Comparison of ENCODE assay signal across 8 cellular contexts in the genomic region with DNA sequence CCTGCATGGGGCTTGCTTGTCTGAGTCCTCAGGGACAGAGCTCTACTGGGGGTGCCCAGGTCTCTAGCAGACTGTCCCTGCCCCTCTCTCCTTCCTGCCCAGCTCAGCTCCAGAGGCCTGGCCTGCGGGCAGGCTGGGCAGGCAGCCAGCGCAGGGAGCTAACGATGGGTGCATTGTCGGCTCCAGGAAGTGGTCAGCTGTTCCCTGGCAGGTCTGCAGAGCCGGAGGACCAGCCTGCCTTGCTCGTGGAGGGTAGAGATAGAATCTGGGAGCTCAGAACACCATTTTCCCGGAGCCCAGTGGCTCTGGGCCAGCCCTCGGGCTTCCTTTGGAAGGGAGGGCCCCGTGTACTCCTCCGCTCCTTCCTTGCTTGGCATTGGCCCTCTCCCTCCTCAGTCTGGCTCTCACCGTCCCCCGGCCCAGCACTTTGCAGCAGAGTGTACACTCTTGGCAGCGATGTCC.
A peak's percentile ranks its signal among the peaks of the same experiment; 100 is the strongest.
DNase-seq lines count a peak whose midpoint lies in the region; ATAC-seq, FAIRE-seq and TF ChIP-seq lines count a peak whose summit lies in the region.

No MANE protein-coding gene starts in this region.

- H3K4me3 Mint-ChIP-seq in HFFc6 (peak overlapping the region; percentile 45), astrocyte (ENCODE audit: unreplicated experiment) (no peak overlapping the region)
- peak overlapping the region in 1 of 2 donors; percentile 32 for H3K4me3 Mint-ChIP-seq in stimulated activated naive B cell treated with anti-CD40 and anti-IgM and Interleukin-4, amounts not matched to agents 10 μg/mL and 1 μg/mL and 100 μg/mL, for 72 hours

- H3K27me3 ChIP-seq in astrocyte (ENCODE audit: insufficient read depth, low read length) = no peaks in the 10 kb centered on the region

- peak; percentile 83 for DNase-seq in HFFc6
- DNase-seq in astrocyte (ENCODE audit: low read depth) = peak; percentile 88
- peak; percentile 88 for DNase-seq in hepatic stellate cell (ENCODE audit: low spot score)
- DNase-seq in stimulated activated naive B cell treated with anti-CD40 and anti-IgM and Interleukin-4, amounts not matched to agents 10 μg/mL and 1 μg/mL and 100 μg/mL, for 72 hours = no peak
- no peak for DNase-seq in stimulated activated CD4-positive, alpha-beta T cell treated with anti-CD3 and anti-CD28 coated beads, Interleukin-4, amount 100 ng/mL, for 24 hours
- no peak for DNase-seq in NCI-H1105 (lab: John Stamatoyannopoulos, UW)

- H3K79me2 ChIP-seq in astrocyte (ENCODE audit: insufficient read depth, low read length) = peaks cover 46% of the 10 kb centered on the region

- H3K4me1 ChIP-seq in astrocyte (ENCODE audit: insufficient read depth, low read length) = peaks cover 35% of the 10 kb centered on the region

- no peak for TF ChIP-seq CTCF in HFFc6 (IDR thresholded peaks at IDR 0.05)
- no peak for TF ChIP-seq CTCF in astrocyte (IDR thresholded peaks at IDR 0.05; ENCODE audit: insufficient read depth, low read depth, low read length)

- peaks cover 13% of the 10 kb centered on the region for H3K36me3 ChIP-seq in astrocyte (ENCODE audit: insufficient read depth, low read length)

- H3K27ac ChIP-seq in astrocyte (ENCODE audit: low read depth, low read length) = peak overlapping the region; percentile 86

- peaks cover 54% of the 10 kb centered on the region for H3K36me3 Mint-ChIP-seq in HFFc6 (ENCODE audit: low read depth)
- peaks cover 14% of the 10 kb centered on the region for H3K36me3 Mint-ChIP-seq in astrocyte (ENCODE audit: low read depth, unreplicated experiment)
- H3K36me3 Mint-ChIP-seq in stimulated activated naive B cell treated with anti-CD40 and anti-IgM and Interleukin-4, amounts not matched to agents 10 μg/mL and 1 μg/mL and 100 μg/mL, for 72 hours = peaks cover 4 to 11% of the 10 kb centered on the region in 2 donors

- peak; percentile 24 to 33 for ATAC-seq in stimulated activated naive B cell treated with anti-CD40 and anti-IgM and Interleukin-4, amounts not matched to agents 10 μg/mL and 1 μg/mL and 100 μg/mL, for 72 hours (replicated peaks)
- no peak for ATAC-seq in activated CD4-positive, CD25-positive, alpha-beta regulatory T cell treated with anti-CD3 and anti-CD28 coated beads, Interleukin-2, amount 50 U/mL, for 24 hours
- no peak for ATAC-seq in GM19395 (IDR thresholded peaks at IDR 0.05; ENCODE audit: unreplicated experiment)

- H3K9ac ChIP-seq in astrocyte (ENCODE audit: low read length) = peak overlapping the region; percentile 60

- H4K20me1 ChIP-seq in astrocyte (ENCODE audit: insufficient read depth, low read length) = peaks cover 64% of the 10 kb centered on the region

- H2AFZ ChIP-seq in astrocyte (ENCODE audit: low read depth, low read length) = peak overlapping the region; percentile 6

- H3K27ac Mint-ChIP-seq in HFFc6 (peak overlapping the region; percentile 89), astrocyte (ENCODE audit: unreplicated experiment) (no peak overlapping the region)
- H3K27ac Mint-ChIP-seq in stimulated activated naive B cell treated with anti-CD40 and anti-IgM and Interleukin-4, amounts not matched to agents 10 μg/mL and 1 μg/mL and 100 μg/mL, for 72 hours = peak overlapping the region; percentile 42

- H3K27me3 Mint-ChIP-seq in HFFc6 (ENCODE audit: insufficient read depth) (no peaks in the 10 kb centered on the region; the same call in 1 of the 2 replicates), astrocyte (ENCODE audit: low read depth, unreplicated experiment) (no peaks in the 10 kb centered on the region)
- H3K27me3 Mint-ChIP-seq in stimulated activated naive B cell treated with anti-CD40 and anti-IgM and Interleukin-4, amounts not matched to agents 10 μg/mL and 1 μg/mL and 100 μg/mL, for 72 hours = no peaks in the 10 kb centered on the region

- no peak overlapping the region for H3K4me3 ChIP-seq in astrocyte (ENCODE audit: insufficient read depth, low read depth, low read length)

- H3K9me3 Mint-ChIP-seq in HFFc6 = no peaks in the 10 kb centered on the region
- H3K9me3 Mint-ChIP-seq in astrocyte (ENCODE audit: unreplicated experiment) = no peaks in the 10 kb centered on the region
- no peaks in the 10 kb centered on the region for H3K9me3 Mint-ChIP-seq in stimulated activated naive B cell treated with anti-CD40 and anti-IgM and Interleukin-4, amounts not matched to agents 10 μg/mL and 1 μg/mL and 100 μg/mL, for 72 hours

- H3K4me1 Mint-ChIP-seq in HFFc6 (ENCODE audit: low read depth) (peaks cover 78% of the 10 kb centered on the region), astrocyte (ENCODE audit: low read depth, unreplicated experiment) (peaks cover 11% of the 10 kb centered on the region)
- peaks cover 26 to 46% of the 10 kb centered on the region in 2 donors for H3K4me1 Mint-ChIP-seq in stimulated activated naive B cell treated with anti-CD40 and anti-IgM and Interleukin-4, amounts not matched to agents 10 μg/mL and 1 μg/mL and 100 μg/mL, for 72 hours

- H3K9me3 ChIP-seq in astrocyte (ENCODE audit: insufficient read depth, low read depth, low read length) = no peaks in the 10 kb centered on the region

- FAIRE-seq in astrocyte (lab: Jason Lieb, UNC) = no peak

- H3K4me2 ChIP-seq in astrocyte (ENCODE audit: low read length) = peak overlapping the region; percentile 68

Comparison
In these comparisons a context has a peak if more than half of its experiments do, and no peak if none do; other contexts are left out.
1. DNase-seq: peak in HFFc6 (single experiment), astrocyte (single experiment) and hepatic stellate cell (single experiment); none in stimulated activated naive B cell treated with anti-CD40 and anti-IgM and Interleukin-4, amounts not matched to agents 10 μg/mL and 1 μg/mL and 100 μg/mL, for 72 hours (single experiment), stimulated activated CD4-positive, alpha-beta T cell treated with anti-CD3 and anti-CD28 coated beads, Interleukin-4, amount 100 ng/mL, for 24 hours (single experiment) and NCI-H1105 (single experiment).
2. ATAC-seq: peak in stimulated activated naive B cell treated with anti-CD40 and anti-IgM and Interleukin-4, amounts not matched to agents 10 μg/mL and 1 μg/mL and 100 μg/mL, for 72 hours (2 of 2); none in activated CD4-positive, CD25-positive, alpha-beta regulatory T cell treated with anti-CD3 and anti-CD28 coated beads, Interleukin-2, amount 50 U/mL, for 24 hours (0 of 2) and GM19395 (single experiment).